Comparison of ENCODE assay signal across 34 cellular contexts in genomic region chr20:36370991-36371390, GRCh38.
"Had no signal": no experiment of that assay in that cellular context is flagged by ENCODE, and none has a peak within 500 bp of the region (broad histone marks: within the 10 kb centered on the region; RNA-seq: fewer than 3 reads in every experiment).

No MANE protein-coding gene starts in this region.

- H3K36me3 ChIP-seq: MG63 had no signal

- H3K4me3 ChIP-seq: MG63 had no signal

- H3K4me2 ChIP-seq: KMS-11 had no signal

- H3K9ac ChIP-seq: KMS-11 had no signal

- H3K27ac ChIP-seq: KMS-11 had no signal

- DNase-seq: Karpas-422, Kasumi-1, MG63, MM.1S, MV-4-11, NCI-H1048, NCI-H1092, NCI-H1092 treated with DMSO at 0.1 percent for 48 hours, NCI-H1105, NCI-H1105 treated with DMSO at 0.1 percent for 48 hours, NCI-H1417, NCI-H1417 treated with DMSO at 0.1 percent for 48 hours, NCI-H1436, NCI-H1436 treated with DMSO at 0.1 percent for 48 hours, NCI-H146, NCI-H1694, NCI-H1694 treated with DMSO at 0.1 percent for 48 hours, NCI-H187, NCI-H187 treated with DMSO at 0.1 percent for 48 hours, NCI-H1930, NCI-H2029, NCI-H2029 treated with DMSO at 0.1 percent for 48 hours, NCI-H2081, NCI-H2081 treated with DMSO at 0.1 percent for 48 hours, NCI-H2107, NCI-H2171, NCI-H2171 treated with DMSO at 0.1 percent for 48 hours, NCI-H2227 treated with DMSO at 0.1 percent for 48 hours, NCI-H226, NCI-H345, NCI-H446, NCI-H446 treated with DMSO at 0.1 percent for 48 hours, NCI-H510A had no signal

- H3K9me3 ChIP-seq: MG63 had no signal
